ENCODE assay signal across 18 cellular contexts in the genomic region with DNA sequence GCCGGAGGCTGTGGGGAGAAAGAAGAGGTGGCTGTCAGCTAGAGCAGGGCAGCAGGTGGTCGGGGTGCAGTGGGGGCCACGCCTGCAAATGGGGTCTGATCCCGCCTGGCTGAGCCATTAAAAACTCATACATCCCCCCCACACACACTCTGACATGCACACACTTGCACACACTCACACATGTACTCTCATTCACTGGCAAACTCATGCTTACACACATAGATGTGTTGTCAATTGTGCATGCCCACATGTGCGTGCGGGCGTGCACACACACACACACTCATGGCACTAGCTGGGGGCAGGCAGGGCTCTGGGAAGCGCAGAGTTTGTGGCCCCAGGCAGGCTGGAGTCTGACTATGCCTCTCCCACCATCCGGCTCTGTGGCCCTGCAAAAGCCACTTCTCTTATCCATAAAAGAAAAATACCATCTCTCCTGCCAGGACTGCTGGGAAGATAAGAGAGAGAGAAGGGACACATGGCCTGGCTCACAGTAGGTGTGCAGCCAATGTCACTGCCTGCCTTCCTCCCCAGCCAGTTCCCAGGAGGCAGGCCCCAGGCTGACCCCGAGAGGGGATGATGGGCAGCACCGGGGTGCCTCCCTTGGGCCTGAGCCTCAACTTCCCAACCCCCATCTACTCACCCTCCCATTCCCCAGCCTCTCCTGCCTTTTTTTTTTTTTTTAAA.
DNase-seq lines count a peak whose midpoint lies in the region; ATAC-seq and TF ChIP-seq lines count a peak whose summit lies in the region.
"Had no signal": no experiment of that assay in that cellular context is flagged by ENCODE, and none has a peak within 500 bp of the region (broad histone marks: within the 10 kb centered on the region; RNA-seq: fewer than 3 reads in every experiment).

No MANE protein-coding gene starts in this region.

- no peaks in the 10 kb centered on the region for H4K20me1 ChIP-seq in OCI-LY7 (ENCODE audit: insufficient read depth, low read length)

- H3K4me3 Mint-ChIP-seq in nephron progenitor cell, result no peak overlapping the region
- H3K4me3 Mint-ChIP-seq: CD4-positive, alpha-beta memory T cell; GM23338; H9; HFFc6 had no signal

- 60 to 65% methylated on average over 11 of the region's 11 CpGs for WGBS in heart right ventricle, 2 donors

- intact Hi-C loops in Right ventricle myocardium superior (cut with DNase I), result no loop called here
- intact Hi-C loops in heart right ventricle (cut with DNase I), result no loop called here
- intact Hi-C loops in OCI-LY7 (cut with micrococcal nuclease; ENCODE audit: unreplicated experiment), result no loop called here
- intact Hi-C loops in posterior vena cava (cut with DNase I), result no loop called here
- intact Hi-C loops in dorsolateral prefrontal cortex (cut with DNase I), result no loop called here

- no peak overlapping the region for H3K4me2 ChIP-seq in OCI-LY7 (ENCODE audit: low read length)
- H3K4me2 ChIP-seq: GM23338 had no signal

- DNase-seq in Right ventricle myocardium superior (no peak), heart right ventricle (no peak), OCI-LY7 (ENCODE audit: low spot score) (no peak), nephron progenitor cell (no peak), posterior vena cava (ENCODE audit: low spot score) (no peak), dorsolateral prefrontal cortex (no peak)
- no peak for DNase-seq in stimulated activated CD4-positive, alpha-beta T cell treated with anti-CD3 and anti-CD28 coated beads, Interleukin-2, amount 100 ng/mL, for 24 hours
- DNase-seq: C1 segment of cervical spinal cord, Calu3, COR-L47, DMS53, DMS79 treated with DMSO at 0.1 percent for 48 hours, H9, HFFc6 had no signal

- no peaks in the 10 kb centered on the region for H3K36me3 Mint-ChIP-seq in nephron progenitor cell (ENCODE audit: low read depth)
- H3K36me3 Mint-ChIP-seq: CD4-positive, alpha-beta memory T cell had no signal

- H3K4me1 Mint-ChIP-seq in nephron progenitor cell, result peaks cover 15% of the 10 kb centered on the region

- no peaks in the 10 kb centered on the region for H3K9me3 Mint-ChIP-seq in nephron progenitor cell
- H3K9me3 Mint-ChIP-seq: GM23338, H9, HFFc6 had no signal

- H3K27ac ChIP-seq in heart right ventricle (no peak overlapping the region), HEK293 (ENCODE audit: extremely low read depth, low read depth, low read length) (no peak overlapping the region), OCI-LY7 (ENCODE audit: low read depth, low read length, poor library complexity, severe bottlenecking) (peak overlapping the region; percentile 79), dorsolateral prefrontal cortex (peak overlapping the region in 2 of 59 donors; percentile 14 to 23)

- BruUV-seq in OCI-LY7 (replicated peaks; lab: Mats Ljungman, UMichigan), result no TSS peak

- TF ChIP-seq CTCF in heart right ventricle (IDR thresholded peaks at IDR 0.05), result no peak
- no peak for TF ChIP-seq CTCF in HEK293 (tag by site-specific recombination; IDR thresholded peaks at IDR 0.05)
- TF ChIP-seq CTCF in OCI-LY7 (conservative IDR thresholded peaks at IDR 0.05; ENCODE audit: low read length), result no peak
- no peak for TF ChIP-seq CTCF in nephron progenitor cell (IDR thresholded peaks at IDR 0.05)
- TF ChIP-seq CTCF in dorsolateral prefrontal cortex (IDR thresholded peaks at IDR 0.05 in 54 of 56, conservative IDR thresholded peaks at IDR 0.05 in 2 of 56; ENCODE audit: low read depth in 1 of 56, partially characterized antibody in 56 of 56), result no peak

- H2AFZ ChIP-seq in OCI-LY7 (ENCODE audit: low read length), result no peak overlapping the region
- H2AFZ ChIP-seq: GM23338 had no signal

- H3K4me1 ChIP-seq in heart right ventricle (no peaks in the 10 kb centered on the region), HEK293 (ENCODE audit: control insufficient read depth, insufficient read depth, low read length) (no peaks in the 10 kb centered on the region), OCI-LY7 (ENCODE audit: insufficient read depth, low read length, poor library complexity, severe bottlenecking) (peaks cover 24% of the 10 kb centered on the region)

- CTCF ChIA-PET in HEK293 (lab: Yijun Ruan, JAX), result interaction anchor here (1.4 to 1.5 kb wide), 2 partner anchors 24 to 25 kb away, joined by 4 to 5 read pairs; no protein-coding TSS in a partner anchor
- CTCF ChIA-PET in OCI-LY7 (lab: Charles Lee; ENCODE audit: unreplicated experiment), result no interaction called here

- no peaks in the 10 kb centered on the region for H3K36me3 ChIP-seq in heart right ventricle
- no peaks in the 10 kb centered on the region for H3K36me3 ChIP-seq in HEK293 (ENCODE audit: control insufficient read depth in 2 of 2, insufficient read depth in 1 of 2, low read length in 2 of 2)
- no peaks in the 10 kb centered on the region for H3K36me3 ChIP-seq in OCI-LY7 (ENCODE audit: insufficient read depth, low read length)

- H3K4me3 ChIP-seq in heart right ventricle, result no peak overlapping the region
- no peak overlapping the region for H3K4me3 ChIP-seq in HEK293 (ENCODE audit: low read depth, low read length)
- no peak overlapping the region for H3K4me3 ChIP-seq in OCI-LY7 (ENCODE audit: low read depth, low read length, poor library complexity, severe bottlenecking)
- no peak overlapping the region for H3K4me3 ChIP-seq in dorsolateral prefrontal cortex
- H3K4me3 ChIP-seq: GM23338 had no signal

- peaks cover 0 to 35% (median 0%) of the 10 kb centered on the region in 7 donors for H3K27me3 ChIP-seq in heart right ventricle
- no peaks in the 10 kb centered on the region for H3K27me3 ChIP-seq in dorsolateral prefrontal cortex

- no peaks in the 10 kb centered on the region for H3K9me2 ChIP-seq in OCI-LY7 (ENCODE audit: insufficient read depth, low read length)

- ATAC-seq in Right ventricle myocardium superior (ENCODE audit: poor library complexity), result peak; percentile 39
- ATAC-seq in heart right ventricle, result no peak
- ATAC-seq: HCT116 had no signal

- H3K27me3 Mint-ChIP-seq in nephron progenitor cell (ENCODE audit: low read depth, poor library complexity), result peaks cover 27% of the 10 kb centered on the region

- H3K9me3 ChIP-seq in heart right ventricle (no peaks in the 10 kb centered on the region), HEK293 (ENCODE audit: control insufficient read depth, insufficient read depth, low read depth, low read length) (no peaks in the 10 kb centered on the region), OCI-LY7 (ENCODE audit: low read length) (no peaks in the 10 kb centered on the region)

- POLR2A ChIA-PET in HEK293 (lab: Yijun Ruan, JAX), result no interaction called here
- POLR2A ChIA-PET in OCI-LY7 (lab: Charles Lee), result interaction anchor here (1.4 kb wide), 1 partner anchor 375 kb away, joined by 4 read pairs; no protein-coding TSS in a partner anchor

- peak overlapping the region; percentile 22 for H3K27ac Mint-ChIP-seq in nephron progenitor cell
- H3K27ac Mint-ChIP-seq: CD4-positive, alpha-beta memory T cell; GM23338; HFFc6 had no signal

- H3K79me2 ChIP-seq in OCI-LY7 (ENCODE audit: insufficient read depth, low read depth, low read length), result no peaks in the 10 kb centered on the region

TF ChIP-seq in HEK293, 187 proteins besides CTCF, POLR2A, EP300 and RAD21 (continues in another document):
- TF ChIP-seq ZIC2 (tag by site-specific recombination; IDR thresholded peaks at IDR 0.05) (peak; percentile 77), ZNF560 (tag by site-specific recombination; IDR thresholded peaks at IDR 0.05; ENCODE audit: borderline replicate concordance) (no peak), ZNF19 (tag by site-specific recombination; IDR thresholded peaks at IDR 0.05; ENCODE audit: low read depth) (no peak), ZNF529 (tag by site-specific recombination; IDR thresholded peaks at IDR 0.05; ENCODE audit: insufficient replicate concordance) (no peak), ZXDB (tag by site-specific recombination; IDR thresholded peaks at IDR 0.05) (no peak), KLF1 (tag by site-specific recombination; IDR thresholded peaks at IDR 0.05) (no peak), ZNF350 (tag by site-specific recombination; IDR thresholded peaks at IDR 0.05) (no peak), GLI2 (tag by site-specific recombination; IDR thresholded peaks at IDR 0.05; ENCODE audit: borderline replicate concordance, low read depth) (no peak), ZNF366 (tag by site-specific recombination; conservative IDR thresholded peaks at IDR 0.05) (no peak), ZBTB21 (tag by site-specific recombination; IDR thresholded peaks at IDR 0.05) (no peak), ZNF211 (tag by site-specific recombination; IDR thresholded peaks at IDR 0.05; ENCODE audit: low read depth) (no peak), ZNF777 (tag by site-specific recombination; IDR thresholded peaks at IDR 0.05; ENCODE audit: borderline replicate concordance) (no peak), KLF9 (tag by site-specific recombination; IDR thresholded peaks at IDR 0.05; ENCODE audit: low read depth) (no peak), ZFHX2 (tag by site-specific recombination; conservative IDR thresholded peaks at IDR 0.05) (0 out of 2 replicates have a peak, but pooled peaks have one; percentile 10), ZNF555 (tag by site-specific recombination; conservative IDR thresholded peaks at IDR 0.05) (no peak), RBAK (tag by site-specific recombination; IDR thresholded peaks at IDR 0.05) (no peak), YY1 (tag by site-specific recombination; IDR thresholded peaks at IDR 0.05) (no peak)
- TF ChIP-seq, protein P1, sequence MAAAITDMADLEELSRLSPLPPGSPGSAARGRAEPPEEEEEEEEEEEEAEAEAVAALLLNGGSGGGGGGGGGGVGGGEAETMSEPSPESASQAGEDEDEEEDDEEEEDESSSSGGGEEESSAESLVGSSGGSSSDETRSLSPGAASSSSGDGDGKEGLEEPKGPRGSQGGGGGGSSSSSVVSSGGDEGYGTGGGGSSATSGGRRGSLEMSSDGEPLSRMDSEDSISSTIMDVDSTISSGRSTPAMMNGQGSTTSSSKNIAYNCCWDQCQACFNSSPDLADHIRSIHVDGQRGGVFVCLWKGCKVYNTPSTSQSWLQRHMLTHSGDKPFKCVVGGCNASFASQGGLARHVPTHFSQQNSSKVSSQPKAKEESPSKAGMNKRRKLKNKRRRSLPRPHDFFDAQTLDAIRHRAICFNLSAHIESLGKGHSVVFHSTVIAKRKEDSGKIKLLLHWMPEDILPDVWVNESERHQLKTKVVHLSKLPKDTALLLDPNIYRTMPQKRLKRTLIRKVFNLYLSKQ (tag by site-specific recombination; IDR thresholded peaks at IDR 0.05; ENCODE audit: borderline replicate concordance), result no peak
- TF ChIP-seq, protein P2, sequence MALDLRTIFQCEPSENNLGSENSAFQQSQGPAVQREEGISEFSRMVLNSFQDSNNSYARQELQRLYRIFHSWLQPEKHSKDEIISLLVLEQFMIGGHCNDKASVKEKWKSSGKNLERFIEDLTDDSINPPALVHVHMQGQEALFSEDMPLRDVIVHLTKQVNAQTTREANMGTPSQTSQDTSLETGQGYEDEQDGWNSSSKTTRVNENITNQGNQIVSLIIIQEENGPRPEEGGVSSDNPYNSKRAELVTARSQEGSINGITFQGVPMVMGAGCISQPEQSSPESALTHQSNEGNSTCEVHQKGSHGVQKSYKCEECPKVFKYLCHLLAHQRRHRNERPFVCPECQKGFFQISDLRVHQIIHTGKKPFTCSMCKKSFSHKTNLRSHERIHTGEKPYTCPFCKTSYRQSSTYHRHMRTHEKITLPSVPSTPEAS (tag by site-specific recombination; IDR thresholded peaks at IDR 0.05), result peak; percentile 74
